In the genomic region with DNA sequence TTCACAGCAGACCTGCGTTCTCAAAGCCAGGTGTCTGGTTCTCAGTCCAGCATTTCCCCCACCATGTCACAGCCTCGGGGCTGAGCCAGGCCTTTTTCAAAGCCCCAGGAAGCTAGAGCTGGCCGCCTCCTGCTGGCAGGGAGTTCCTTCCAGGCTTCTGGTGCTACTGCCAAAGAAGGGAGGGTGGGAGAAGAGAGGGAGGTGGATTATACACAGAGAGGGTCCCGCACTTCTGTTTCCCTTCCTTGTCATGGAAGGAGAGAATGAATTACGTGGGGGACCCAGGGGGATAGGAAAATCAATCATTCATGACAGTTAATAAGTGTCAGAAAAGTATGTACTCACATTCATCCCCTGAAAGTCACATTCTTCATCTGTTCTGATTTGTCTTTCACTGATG, we compare ENCODE assay signal across 14 cellular contexts. TPM values are rescaled to one million over a fixed set of nuclear protein-coding genes. Genes with fewer than 3 reads are reported as not detected.
DNase-seq lines count a peak whose midpoint lies in the region; ATAC-seq and TF ChIP-seq lines count a peak whose summit lies in the region.
"Had no signal": no experiment of that assay in that cellular context is flagged by ENCODE, and none has a peak within 500 bp of the region (broad histone marks: within the 10 kb centered on the region; RNA-seq: fewer than 3 reads in every experiment).

No MANE protein-coding gene starts in this region.

- in situ Hi-C loops in GM23248 (cut with MboI) = no loop called here

- no peak overlapping the region for H3K27ac ChIP-seq in GM23248
- peak overlapping the region; percentile 13 for H3K27ac ChIP-seq in hepatocyte

- ATAC-seq in sciatic nerve = peak; percentile 62
- no peak for ATAC-seq in GM19035 (IDR thresholded peaks at IDR 0.05; ENCODE audit: unreplicated experiment)
- ATAC-seq in natural killer cell treated with Interleukin-12 subunit alpha and Interleukin-12 subunit beta and Interleukin-15 and Interleukin-18, amount 100 ng/mL, for 72 hours = no peak
- ATAC-seq: mucosa of descending colon had no signal

- intact Hi-C loops in sciatic nerve (cut with DNase I) = no loop called here

- H3K4me2 ChIP-seq in GM23248 (ENCODE audit: unreplicated experiment) = no peak overlapping the region
- peak overlapping the region; percentile 74 for H3K4me2 ChIP-seq in hepatocyte

- no peak for TF ChIP-seq CTCF in hepatocyte (IDR thresholded peaks at IDR 0.05; ENCODE audit: poor library complexity)

- peak; percentile 20 for DNase-seq in GM23248
- peak; percentile 39 for DNase-seq in astrocyte of the hippocampus (ENCODE audit: low read depth, low spot score)
- peak; percentile 32 for DNase-seq in hepatocyte (ENCODE audit: low spot score)
- no peak for DNase-seq in sciatic nerve (ENCODE audit: low spot score)
- DNase-seq in foreskin melanocyte = no peak
- DNase-seq in natural killer cell treated with Interleukin-12 subunit alpha and Interleukin-12 subunit beta and Interleukin-15 and Interleukin-18, amount 100 ng/mL, for 72 hours (ENCODE audit: low spot score) = no peak
- DNase-seq in iPS-NIHi11 (ENCODE audit: low spot score) = no peak
- DNase-seq: activated CD4-positive, alpha-beta T cell treated with anti-CD3 and anti-CD28 coated beads, Interleukin-2, amount 50 U/mL, for 1 hour; activated gamma-delta T cell treated with Interleukin-2 at 50 U/mL for 16 hours; CD4-positive, alpha-beta T cell; effector CD8-positive, alpha-beta T cell; mucosa of descending colon; NCI-H187 had no signal

- H4K20me1 ChIP-seq in GM23248 (ENCODE audit: insufficient read depth) (no peaks in the 10 kb centered on the region), hepatocyte (ENCODE audit: insufficient read depth, poor library complexity, severe bottlenecking) (no peaks in the 10 kb centered on the region)

- no peak overlapping the region for H2AFZ ChIP-seq in GM23248
- H2AFZ ChIP-seq in hepatocyte = no peak overlapping the region

- H3K79me2 ChIP-seq in GM23248 (ENCODE audit: insufficient read depth) (no peaks in the 10 kb centered on the region), hepatocyte (no peaks in the 10 kb centered on the region)

- H3K4me3 ChIP-seq in GM23248 (no peak overlapping the region), hepatocyte (no peak overlapping the region)
- H3K4me3 ChIP-seq: mucosa of descending colon had no signal

- no peaks in the 10 kb centered on the region for H3K4me1 ChIP-seq in GM23248 (ENCODE audit: insufficient read depth)
- peaks cover 28% of the 10 kb centered on the region for H3K4me1 ChIP-seq in hepatocyte (ENCODE audit: insufficient read depth)

- peaks cover 0 to 7% of the 10 kb centered on the region in 2 donors for H3K4me1 Mint-ChIP-seq in natural killer cell treated with Interleukin-12 subunit alpha and Interleukin-12 subunit beta and Interleukin-15 and Interleukin-18, amount 100 ng/mL, for 72 hours (ENCODE audit: low read depth in 2 of 2)

- H3K27ac Mint-ChIP-seq in natural killer cell treated with Interleukin-12 subunit alpha and Interleukin-12 subunit beta and Interleukin-15 and Interleukin-18, amount 100 ng/mL, for 72 hours = no peak overlapping the region
- H3K27ac Mint-ChIP-seq: CD4-positive, alpha-beta T cell had no signal

- no peak overlapping the region for H3K9ac ChIP-seq in GM23248

- no peaks in the 10 kb centered on the region for H3F3A ChIP-seq in GM23248 (ENCODE audit: insufficient read depth)

- H3K27me3 ChIP-seq in GM23248 (replicated peaks; ENCODE audit: insufficient read depth) (peaks cover 45% of the 10 kb centered on the region), hepatocyte (peaks cover 7% of the 10 kb centered on the region)

- H3K9me3 ChIP-seq in GM23248 (ENCODE audit: low read depth) = no peaks in the 10 kb centered on the region
- no peaks in the 10 kb centered on the region for H3K9me3 ChIP-seq in hepatocyte (ENCODE audit: low read depth)
- H3K9me3 ChIP-seq: mucosa of descending colon had no signal

- H3K27me3 Mint-ChIP-seq in natural killer cell treated with Interleukin-12 subunit alpha and Interleukin-12 subunit beta and Interleukin-15 and Interleukin-18, amount 100 ng/mL, for 72 hours = peaks cover 45 to 69% of the 10 kb centered on the region in 2 donors

- H3K9me2 ChIP-seq in GM23248 (ENCODE audit: insufficient read depth) = no peaks in the 10 kb centered on the region
- no peaks in the 10 kb centered on the region for H3K9me2 ChIP-seq in hepatocyte (replicated peaks; ENCODE audit: insufficient read depth)

- H3K36me3 Mint-ChIP-seq in natural killer cell treated with Interleukin-12 subunit alpha and Interleukin-12 subunit beta and Interleukin-15 and Interleukin-18, amount 100 ng/mL, for 72 hours = no peaks in the 10 kb centered on the region

- no peak overlapping the region for H3K4me3 Mint-ChIP-seq in natural killer cell treated with Interleukin-12 subunit alpha and Interleukin-12 subunit beta and Interleukin-15 and Interleukin-18, amount 100 ng/mL, for 72 hours
- H3K4me3 Mint-ChIP-seq: CD4-positive, alpha-beta T cell had no signal

- 8 to 17% methylated on average over 5 of the region's 5 CpGs for WGBS in GM23248 (ENCODE audit: low coverage in 1 of 2, low lambda C conversion rate in 2 of 2, missing lambda C conversion rate in 2 of 2), 2 experiments
- WGBS in hepatocyte (ENCODE audit: low lambda C conversion rate, missing lambda C conversion rate) = 36% methylated on average over 5 of the region's 5 CpGs

- no peaks in the 10 kb centered on the region for H3K36me3 ChIP-seq in GM23248 (ENCODE audit: low read depth)
- H3K36me3 ChIP-seq in hepatocyte (replicated peaks; ENCODE audit: insufficient read depth, low read depth) = no peaks in the 10 kb centered on the region

- no peaks in the 10 kb centered on the region for H3K9me3 Mint-ChIP-seq in natural killer cell treated with Interleukin-12 subunit alpha and Interleukin-12 subunit beta and Interleukin-15 and Interleukin-18, amount 100 ng/mL, for 72 hours
- H3K9me3 Mint-ChIP-seq: CD4-positive, alpha-beta T cell had no signal

RNA-seq across cellular contexts. Expression of gene LGI1, which starts 0.6 kb away (rescaled TPM):
- total RNA-seq in GM23248 (2014; rRNA removed; shearing (Covaris generic)) = not detected in 2 replicates
- not detected in 2 replicates for polyA plus RNA-seq in GM23248 (2016; fragmentation: Nextera tagmentation; extraction: Ambion mirVana)
- 0.60 and 2.6 TPM in 2 replicates for total RNA-seq in hepatocyte
- 0.21 and 0.56 TPM in 2 replicates for polyA plus RNA-seq in hepatocyte
- 19.8 TPM for total RNA-seq in sciatic nerve
- total RNA-seq in natural killer cell treated with Interleukin-12 subunit alpha and Interleukin-12 subunit beta and Interleukin-15 and Interleukin-18, amount 100 ng/mL, for 72 hours = not detected
- total RNA-seq: CD4-positive, alpha-beta T cell had no signal

RNA-seq across cellular contexts. Expression of gene FRA10AC1, which starts 54.7 kb away (rescaled TPM):
- total RNA-seq in GM23248 (2014; rRNA removed; shearing (Covaris generic)) = 7.6 and 17.1 TPM in 2 replicates
- 14.8 and 17.0 TPM in 2 replicates for polyA plus RNA-seq in GM23248 (2016; fragmentation: Nextera tagmentation; extraction: Ambion mirVana)
- 11.4 and 12.9 TPM in 2 replicates for total RNA-seq in hepatocyte
- polyA plus RNA-seq in hepatocyte = 14.9 TPM in 2 replicates
- total RNA-seq in sciatic nerve = 40.9 TPM
- 10 to 100 TPM; 11.9 to 17.8 TPM for total RNA-seq in natural killer cell treated with Interleukin-12 subunit alpha and Interleukin-12 subunit beta and Interleukin-15 and Interleukin-18, amount 100 ng/mL, for 72 hours

Comparison
In these comparisons a context has a peak if more than half of its experiments do, and no peak if none do; other contexts are left out.
1. DNase-seq: peak in GM23248 (single experiment), astrocyte of the hippocampus (single experiment) and hepatocyte (single experiment); none in sciatic nerve (single experiment), foreskin melanocyte (single experiment), natural killer cell treated with Interleukin-12 subunit alpha and Interleukin-12 subunit beta and Interleukin-15 and Interleukin-18, amount 100 ng/mL, for 72 hours (single experiment) and iPS-NIHi11 (single experiment).